In the genomic region with DNA sequence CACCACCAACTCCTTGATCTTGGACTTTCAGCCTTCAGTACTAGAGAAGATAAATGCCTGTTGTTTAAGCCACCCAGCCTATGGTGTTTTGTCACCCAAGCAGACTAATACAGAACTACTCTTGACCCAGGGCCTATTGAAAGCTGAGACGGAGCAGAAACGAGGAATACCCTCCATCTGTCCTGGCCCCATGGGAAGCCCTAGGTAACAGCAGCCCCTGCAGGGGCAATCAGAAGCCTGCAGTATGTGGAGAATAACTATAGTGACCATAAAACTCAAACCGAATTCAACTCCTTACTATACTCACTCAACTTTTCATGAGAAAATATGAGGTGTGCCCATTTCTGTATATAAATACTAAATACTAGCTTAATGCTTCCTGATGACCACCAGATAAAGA, we compare ENCODE assay signal across 23 cellular contexts.
DNase-seq lines count a peak whose midpoint lies in the region; ATAC-seq and TF ChIP-seq lines count a peak whose summit lies in the region.
"Had no signal": no experiment of that assay in that cellular context is flagged by ENCODE, and none has a peak within 500 bp of the region (broad histone marks: within the 10 kb centered on the region; RNA-seq: fewer than 3 reads in every experiment).

No MANE protein-coding gene starts in this region.

- no peak overlapping the region for H3K18ac ChIP-seq in mesendoderm (ENCODE audit: low read length)

- H3K4me1 ChIP-seq in OCI-LY3 (ENCODE audit: low read length): peaks cover 8% of the 10 kb centered on the region; the same call in 1 of the 2 replicates
- H3K4me1 ChIP-seq in mesendoderm (ENCODE audit: control insufficient read depth, low read depth, low read length): no peaks in the 10 kb centered on the region
- no peaks in the 10 kb centered on the region for H3K4me1 ChIP-seq in vagina
- H3K4me1 ChIP-seq: body of pancreas, SJCRH30 had no signal

- no peak overlapping the region for H3K4ac ChIP-seq in mesendoderm (ENCODE audit: low read depth, low read length)

- no peak overlapping the region for H2BK120ac ChIP-seq in mesendoderm (ENCODE audit: low read depth, low read length)

- H3K56ac ChIP-seq in mesendoderm (ENCODE audit: low read length): no peak overlapping the region

- no peaks in the 10 kb centered on the region for H4K20me1 ChIP-seq in OCI-LY3 (ENCODE audit: insufficient read depth, low read length)
- H4K20me1 ChIP-seq: BLaER1 had no signal

- H4K5ac ChIP-seq in mesendoderm (ENCODE audit: low read length): no peak overlapping the region

- DNase-seq in DMS 273 (lab: John Stamatoyannopoulos, UW; ENCODE audit: unreplicated experiment) (peak; percentile 72), mesendoderm (peak; percentile 41), NCI-H2196 treated with DMSO at 0.1 percent for 48 hours (lab: John Stamatoyannopoulos, UW; ENCODE audit: unreplicated experiment) (no peak), vagina (ENCODE audit: extremely low spot score in 2 of 2) (no peak)
- DNase-seq: activated CD4-positive, alpha-beta T cell treated with anti-CD3 and anti-CD28 coated beads for 1 hour; activated CD8-positive, alpha-beta memory T cell treated with anti-CD3 and anti-CD28 coated beads for 24 hours; activated gamma-delta T cell treated with Interleukin-2 at 50 U/mL for 16 hours; activated T-cell treated with anti-CD3 and anti-CD28 coated beads, Interleukin-2, amount 50 U/mL, for 24 hours; body of pancreas; cerebellar nuclear complex; COR-L47; IMR-90; kidney glomerular epithelial cell; mammary epithelial cell; NCI-H2227 treated with DMSO at 0.1 percent for 48 hours; occipital lobe; T-helper 1 cell had no signal

- H3K27me3 ChIP-seq in OCI-LY3 (ENCODE audit: low read depth, low read length) (no peaks in the 10 kb centered on the region), mesendoderm (ENCODE audit: insufficient read depth, low read length, poor library complexity) (no peaks in the 10 kb centered on the region), vagina (no peaks in the 10 kb centered on the region)
- H3K27me3 ChIP-seq: BLaER1, body of pancreas, SJCRH30 had no signal

- H3K9me3 ChIP-seq in OCI-LY3 (ENCODE audit: insufficient read depth, low read length) (no peaks in the 10 kb centered on the region), vagina (no peaks in the 10 kb centered on the region)
- H3K9me3 ChIP-seq: BLaER1, body of pancreas, SJCRH30 had no signal

- H4K8ac ChIP-seq in mesendoderm (ENCODE audit: low read depth, low read length): no peak overlapping the region

- no peaks in the 10 kb centered on the region for H3K36me3 ChIP-seq in OCI-LY3 (replicated peaks; ENCODE audit: low read depth, low read length)
- no peaks in the 10 kb centered on the region for H3K36me3 ChIP-seq in mesendoderm (ENCODE audit: control insufficient read depth, insufficient read depth, low read length)
- no peaks in the 10 kb centered on the region for H3K36me3 ChIP-seq in vagina
- H3K36me3 ChIP-seq: BLaER1, SJCRH30 had no signal

- no peak for TF ChIP-seq POLR2A in vagina (IDR thresholded peaks at IDR 0.05)

- H3K9ac ChIP-seq in OCI-LY3 (ENCODE audit: low read length) (no peak overlapping the region), mesendoderm (ENCODE audit: low read length) (no peak overlapping the region)
- H3K9ac ChIP-seq: BLaER1 had no signal

- H3K4me2 ChIP-seq in OCI-LY3 (ENCODE audit: low read length) (no peak overlapping the region), mesendoderm (ENCODE audit: low read length) (no peak overlapping the region)
- H3K4me2 ChIP-seq: BLaER1 had no signal

- no peak overlapping the region for H3K4me3 ChIP-seq in OCI-LY3 (ENCODE audit: low read length)
- H3K4me3 ChIP-seq in mesendoderm (ENCODE audit: low read length): no peak overlapping the region
- no peak overlapping the region for H3K4me3 ChIP-seq in vagina
- H3K4me3 ChIP-seq: BLaER1, body of pancreas, SJCRH30, skin epidermis had no signal

- 0 out of 2 replicates have a peak overlapping the region, but pooled peaks have one; percentile 22 for H2AFZ ChIP-seq in OCI-LY3 (ENCODE audit: low read depth, low read length)

- WGBS in mesendoderm (ENCODE audit: extremely low coverage, insufficient coverage, low lambda C conversion rate): no CpG with 5 or more reads among the region's 3 CpGs

- TF ChIP-seq CTCF in OCI-LY3 (IDR thresholded peaks at IDR 0.05; ENCODE audit: low read depth, low read length) (peak; percentile 54), vagina (IDR thresholded peaks at IDR 0.05) (no peak)

- no peak overlapping the region for H3K23ac ChIP-seq in mesendoderm (ENCODE audit: low read length)

- no peaks in the 10 kb centered on the region for H3K79me2 ChIP-seq in OCI-LY3 (ENCODE audit: low read length)
- H3K79me2 ChIP-seq in mesendoderm (ENCODE audit: control insufficient read depth, insufficient read depth, low read length): no peaks in the 10 kb centered on the region

- H3K27ac ChIP-seq in OCI-LY3 (ENCODE audit: low read length) (no peak overlapping the region), mesendoderm (ENCODE audit: low read depth, low read length) (no peak overlapping the region), vagina (no peak overlapping the region)
- H3K27ac ChIP-seq: BLaER1, body of pancreas, SJCRH30, skin epidermis had no signal

- H2BK15ac ChIP-seq in mesendoderm (replicated peaks; ENCODE audit: low read depth): no peak overlapping the region

- no peak for TF ChIP-seq EP300 in Ishikawa (IDR thresholded peaks at IDR 0.05; ENCODE audit: borderline replicate concordance)

- no peak overlapping the region for H2BK5ac ChIP-seq in mesendoderm (ENCODE audit: low read length)

- peak; percentile 25; the same call in 1 of the 2 replicates for TF ChIP-seq RAD21 in Ishikawa (IDR thresholded peaks at IDR 0.05; ENCODE audit: low read depth)

- H3K79me1 ChIP-seq in mesendoderm (ENCODE audit: low read length): no peaks in the 10 kb centered on the region

- ATAC-seq in HG03108 (IDR thresholded peaks at IDR 0.05; ENCODE audit: unreplicated experiment): no peak
- ATAC-seq: body of pancreas had no signal

- H2AK5ac ChIP-seq in mesendoderm (ENCODE audit: low read length): no peak overlapping the region

- intact Hi-C loops in vagina (cut with DNase I): no loop called here

TF ChIP-seq in Ishikawa, 13 proteins besides CTCF, POLR2A, EP300 and RAD21:
- TF ChIP-seq CEBPB (IDR thresholded peaks at IDR 0.05) (no peak), YY1 (IDR thresholded peaks at IDR 0.05; ENCODE audit: low read depth) (no peak), TEAD4 (IDR thresholded peaks at IDR 0.05) (no peak), FOXM1 (IDR thresholded peaks at IDR 0.05; ENCODE audit: borderline replicate concordance, low read depth) (no peak), EGR1 (IDR thresholded peaks at IDR 0.05) (no peak), TAF1 (IDR thresholded peaks at IDR 0.05; ENCODE audit: low read depth) (no peak), CREB1 (IDR thresholded peaks at IDR 0.05; ENCODE audit: low read depth) (no peak), NFIC (IDR thresholded peaks at IDR 0.05) (no peak)
- TF ChIP-seq, protein P1, sequence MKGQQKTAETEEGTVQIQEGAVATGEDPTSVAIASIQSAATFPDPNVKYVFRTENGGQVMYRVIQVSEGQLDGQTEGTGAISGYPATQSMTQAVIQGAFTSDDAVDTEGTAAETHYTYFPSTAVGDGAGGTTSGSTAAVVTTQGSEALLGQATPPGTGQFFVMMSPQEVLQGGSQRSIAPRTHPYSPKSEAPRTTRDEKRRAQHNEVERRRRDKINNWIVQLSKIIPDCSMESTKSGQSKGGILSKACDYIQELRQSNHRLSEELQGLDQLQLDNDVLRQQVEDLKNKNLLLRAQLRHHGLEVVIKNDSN (IDR thresholded peaks at IDR 0.05): no peak
- TF ChIP-seq, protein P2, sequence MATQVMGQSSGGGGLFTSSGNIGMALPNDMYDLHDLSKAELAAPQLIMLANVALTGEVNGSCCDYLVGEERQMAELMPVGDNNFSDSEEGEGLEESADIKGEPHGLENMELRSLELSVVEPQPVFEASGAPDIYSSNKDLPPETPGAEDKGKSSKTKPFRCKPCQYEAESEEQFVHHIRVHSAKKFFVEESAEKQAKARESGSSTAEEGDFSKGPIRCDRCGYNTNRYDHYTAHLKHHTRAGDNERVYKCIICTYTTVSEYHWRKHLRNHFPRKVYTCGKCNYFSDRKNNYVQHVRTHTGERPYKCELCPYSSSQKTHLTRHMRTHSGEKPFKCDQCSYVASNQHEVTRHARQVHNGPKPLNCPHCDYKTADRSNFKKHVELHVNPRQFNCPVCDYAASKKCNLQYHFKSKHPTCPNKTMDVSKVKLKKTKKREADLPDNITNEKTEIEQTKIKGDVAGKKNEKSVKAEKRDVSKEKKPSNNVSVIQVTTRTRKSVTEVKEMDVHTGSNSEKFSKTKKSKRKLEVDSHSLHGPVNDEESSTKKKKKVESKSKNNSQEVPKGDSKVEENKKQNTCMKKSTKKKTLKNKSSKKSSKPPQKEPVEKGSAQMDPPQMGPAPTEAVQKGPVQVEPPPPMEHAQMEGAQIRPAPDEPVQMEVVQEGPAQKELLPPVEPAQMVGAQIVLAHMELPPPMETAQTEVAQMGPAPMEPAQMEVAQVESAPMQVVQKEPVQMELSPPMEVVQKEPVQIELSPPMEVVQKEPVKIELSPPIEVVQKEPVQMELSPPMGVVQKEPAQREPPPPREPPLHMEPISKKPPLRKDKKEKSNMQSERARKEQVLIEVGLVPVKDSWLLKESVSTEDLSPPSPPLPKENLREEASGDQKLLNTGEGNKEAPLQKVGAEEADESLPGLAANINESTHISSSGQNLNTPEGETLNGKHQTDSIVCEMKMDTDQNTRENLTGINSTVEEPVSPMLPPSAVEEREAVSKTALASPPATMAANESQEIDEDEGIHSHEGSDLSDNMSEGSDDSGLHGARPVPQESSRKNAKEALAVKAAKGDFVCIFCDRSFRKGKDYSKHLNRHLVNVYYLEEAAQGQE (IDR thresholded peaks at IDR 0.05; ENCODE audit: low read depth): no peak
TF ChIP-seq in Ishikawa: peak in this region for 0.

Comparison
In these comparisons a context has a peak if more than half of its experiments do, and no peak if none do; other contexts are left out.
1. DNase-seq: peak in DMS 273 (single experiment) and mesendoderm (single experiment); none in NCI-H2196 treated with DMSO at 0.1 percent for 48 hours (single experiment) and vagina (0 of 2).